ENCODE assay signal across 8 cellular contexts in the genomic region with DNA sequence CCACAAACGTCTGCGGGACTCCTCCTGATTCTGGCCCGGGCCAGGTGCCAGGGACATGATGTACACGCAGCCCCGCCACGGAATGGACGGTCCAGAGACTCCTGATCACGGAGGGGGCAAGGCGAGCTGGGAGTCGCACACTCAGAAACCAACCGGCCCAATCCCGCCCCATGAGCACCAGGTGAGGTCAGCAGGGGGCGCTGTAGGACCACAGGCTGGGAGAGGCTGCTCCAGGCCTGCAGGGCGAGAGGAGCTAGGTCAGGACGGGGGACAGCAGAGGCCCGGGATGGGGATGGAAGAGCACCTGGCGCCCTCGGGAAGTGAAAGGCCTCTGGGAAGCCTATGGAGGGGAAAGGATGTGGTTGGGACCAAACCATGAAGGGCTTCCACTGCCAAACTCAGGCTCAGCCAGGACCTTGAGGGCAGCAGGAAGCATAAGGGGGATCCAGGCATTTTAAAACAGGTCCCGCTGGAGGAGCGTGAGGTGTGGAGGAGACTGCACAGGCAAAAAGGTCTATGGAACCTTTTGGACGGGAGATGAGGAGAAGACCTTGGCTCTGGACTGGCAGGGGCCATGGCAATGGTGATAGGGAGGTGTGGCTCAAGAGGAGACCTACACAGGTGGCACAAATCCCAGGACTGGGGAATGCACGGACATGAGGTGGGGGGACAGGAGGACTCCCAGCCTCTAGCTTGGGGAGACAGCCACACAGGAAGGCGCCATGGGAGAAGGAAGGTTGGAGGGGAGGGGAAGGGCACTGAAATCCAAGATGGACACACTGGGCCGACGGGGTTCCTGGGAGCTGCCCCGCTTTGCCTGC.
DNase-seq lines count a peak whose midpoint lies in the region; ATAC-seq, FAIRE-seq and TF ChIP-seq lines count a peak whose summit lies in the region.

No MANE protein-coding gene starts in this region.

- H3K27me3 ChIP-seq in Caco-2 (replicated peaks; ENCODE audit: control insufficient read depth, insufficient read depth, low read length) (no peaks in the 10 kb centered on the region), pancreas (no peaks in the 10 kb centered on the region)

- TF ChIP-seq CTCF in Caco-2 (IDR thresholded peaks at IDR 0.05; ENCODE audit: insufficient read depth in 1 of 2, low read depth in 1 of 2, low read length in 1 of 2, severe bottlenecking in 1 of 2, unreplicated experiment in 1 of 2) = peak; percentile 73 to 83
- TF ChIP-seq CTCF in pancreas (IDR thresholded peaks at IDR 0.05) = peak; percentile 50 to 76 (median 70)
- peak; percentile 81 for TF ChIP-seq CTCF in type B pancreatic cell (conservative IDR thresholded peaks at IDR 0.05)

- H3K27me3 Mint-ChIP-seq in Caco-2 (ENCODE audit: insufficient read depth, unreplicated experiment) (no peaks in the 10 kb centered on the region), type B pancreatic cell (no peaks in the 10 kb centered on the region)
- H3K27me3 Mint-ChIP-seq in activated T-helper 2 cell treated with anti-CD3 and anti-CD28 coated beads, Interferon-gamma antibody, Interleukin-2, Interleukin-4, amounts not matched to agents 10 μg/mL and 5 μg/mL and 100 μg/mL, durations not matched to agents 14 hours and 24 hours and 36 hours (ENCODE audit: low read depth) = no peaks in the 10 kb centered on the region

- peak; percentile 67 to 80 for DNase-seq in Caco-2
- peak; percentile 87 for DNase-seq in KBM-7
- peak; percentile 50 for DNase-seq in RKO (ENCODE audit: low spot score)
- peak; percentile 56 for DNase-seq in activated T-helper 2 cell treated with anti-CD3 and anti-CD28 coated beads, Interferon-gamma antibody, Interleukin-2, Interleukin-4, amounts not matched to agents 10 μg/mL and 5 μg/mL and 100 μg/mL, durations not matched to agents 14 hours and 24 hours and 36 hours (ENCODE audit: low spot score)
- DNase-seq in frontal cortex (ENCODE audit: low spot score in 2 of 2) = peak; percentile 47 to 64
- DNase-seq in pancreas = peak; percentile 54 to 95 (median 80)
- DNase-seq in type B pancreatic cell (ENCODE audit: extremely low spot score, unreplicated experiment) = peak; percentile 82

- H3K9me3 ChIP-seq in Caco-2 (no peaks in the 10 kb centered on the region), pancreas (no peaks in the 10 kb centered on the region)

- WGBS in pancreas, 2 donors = 28 to 29% methylated on average over 26 of the region's 26 CpGs

- H3K9me3 Mint-ChIP-seq in Caco-2 (ENCODE audit: unreplicated experiment) = no peaks in the 10 kb centered on the region
- H3K9me3 Mint-ChIP-seq in activated T-helper 2 cell treated with anti-CD3 and anti-CD28 coated beads, Interferon-gamma antibody, Interleukin-2, Interleukin-4, amounts not matched to agents 10 μg/mL and 5 μg/mL and 100 μg/mL, durations not matched to agents 14 hours and 24 hours and 36 hours = no peaks in the 10 kb centered on the region
- no peaks in the 10 kb centered on the region for H3K9me3 Mint-ChIP-seq in type B pancreatic cell

- intact Hi-C loops in Caco-2 (cut with micrococcal nuclease; ENCODE audit: unreplicated experiment) (loop anchor here (1.0 kb wide), 2 partner anchors 232 to 310 kb away; no protein-coding TSS in a partner anchor), pancreas (cut with DNase I) (loop anchor here in 1 of 3 donors (5.0 kb wide), 1 partner anchor 310 kb away; no protein-coding TSS in a partner anchor)
- intact Hi-C loops in activated T-helper 2 cell treated with anti-CD3 and anti-CD28 coated beads, Interferon-gamma antibody, Interleukin-2, Interleukin-4, amounts not matched to agents 10 μg/mL and 5 μg/mL and 100 μg/mL, durations not matched to agents 14 hours and 24 hours and 36 hours (cut with micrococcal nuclease) = loop anchor here (1.0 to 5.0 kb wide), 3 partner anchors 210 to 925 kb away; a partner anchor contains a TSS

- H3K4me1 ChIP-seq in Caco-2 (no peaks in the 10 kb centered on the region), pancreas (no peaks in the 10 kb centered on the region)

- POLR2A ChIA-PET in Caco-2 (lab: Charles Lee) = no interaction called here

- H3K36me3 ChIP-seq in Caco-2 (ENCODE audit: control insufficient read depth, insufficient read depth, low read length) (no peaks in the 10 kb centered on the region), pancreas (no peaks in the 10 kb centered on the region)

- ATAC-seq in GM21367 (IDR thresholded peaks at IDR 0.05; ENCODE audit: unreplicated experiment) (peak; percentile 91), pancreas (peak; percentile 75 to 94 (median 88))

- in situ Hi-C loops in KBM-7 (cut with MboI; ENCODE audit: low pct_unique_long_range_greater_than_20kb, low sequenced_read_pairs) = loop anchor here (25.0 kb wide), 1 partner anchor 915 kb away; a partner anchor contains a TSS

- H3K27ac ChIP-seq in pancreas = no peak overlapping the region

- BruUV-seq in Caco-2 (replicated peaks; lab: Mats Ljungman, UMichigan) = no TSS peak

- FAIRE-seq in frontal cortex (lab: Jason Lieb, UNC) (no peak), pancreas (lab: Jason Lieb, UNC) (no peak)

- H3K4me3 ChIP-seq in Caco-2 (ENCODE audit: low read depth, low read length) = no peak overlapping the region
- no peak overlapping the region for H3K4me3 ChIP-seq in pancreas

- H3K36me3 Mint-ChIP-seq in Caco-2 (ENCODE audit: insufficient read depth, unreplicated experiment) = no peaks in the 10 kb centered on the region
- H3K36me3 Mint-ChIP-seq in activated T-helper 2 cell treated with anti-CD3 and anti-CD28 coated beads, Interferon-gamma antibody, Interleukin-2, Interleukin-4, amounts not matched to agents 10 μg/mL and 5 μg/mL and 100 μg/mL, durations not matched to agents 14 hours and 24 hours and 36 hours (ENCODE audit: low read depth) = no peaks in the 10 kb centered on the region
- H3K36me3 Mint-ChIP-seq in type B pancreatic cell = no peaks in the 10 kb centered on the region

- H3K4me1 Mint-ChIP-seq in Caco-2 (ENCODE audit: low read depth, unreplicated experiment) (no peaks in the 10 kb centered on the region), type B pancreatic cell (ENCODE audit: unreplicated experiment) (no peaks in the 10 kb centered on the region)
- H3K4me1 Mint-ChIP-seq in activated T-helper 2 cell treated with anti-CD3 and anti-CD28 coated beads, Interferon-gamma antibody, Interleukin-2, Interleukin-4, amounts not matched to agents 10 μg/mL and 5 μg/mL and 100 μg/mL, durations not matched to agents 14 hours and 24 hours and 36 hours (ENCODE audit: low read depth) = peaks cover 2% of the 10 kb centered on the region

- H3K27ac Mint-ChIP-seq in Caco-2 (ENCODE audit: unreplicated experiment) (no peak overlapping the region), type B pancreatic cell (no peak overlapping the region)
- no peak overlapping the region for H3K27ac Mint-ChIP-seq in activated T-helper 2 cell treated with anti-CD3 and anti-CD28 coated beads, Interferon-gamma antibody, Interleukin-2, Interleukin-4, amounts not matched to agents 10 μg/mL and 5 μg/mL and 100 μg/mL, durations not matched to agents 14 hours and 24 hours and 36 hours

- no peak overlapping the region for H3K4me3 Mint-ChIP-seq in Caco-2 (ENCODE audit: unreplicated experiment)
- H3K4me3 Mint-ChIP-seq in activated T-helper 2 cell treated with anti-CD3 and anti-CD28 coated beads, Interferon-gamma antibody, Interleukin-2, Interleukin-4, amounts not matched to agents 10 μg/mL and 5 μg/mL and 100 μg/mL, durations not matched to agents 14 hours and 24 hours and 36 hours (ENCODE audit: low read depth) = no peak overlapping the region
- H3K4me3 Mint-ChIP-seq in type B pancreatic cell = no peak overlapping the region

- CTCF ChIA-PET in Caco-2 (lab: Charles Lee) = interaction anchor here (0.6 to 1.6 kb wide), 7 partner anchors 9 to 310 kb away, joined by 3 to 33 read pairs (median 4); a partner anchor contains a TSS
